Comparison of ENCODE assay signal across 26 cellular contexts in the genomic region with DNA sequence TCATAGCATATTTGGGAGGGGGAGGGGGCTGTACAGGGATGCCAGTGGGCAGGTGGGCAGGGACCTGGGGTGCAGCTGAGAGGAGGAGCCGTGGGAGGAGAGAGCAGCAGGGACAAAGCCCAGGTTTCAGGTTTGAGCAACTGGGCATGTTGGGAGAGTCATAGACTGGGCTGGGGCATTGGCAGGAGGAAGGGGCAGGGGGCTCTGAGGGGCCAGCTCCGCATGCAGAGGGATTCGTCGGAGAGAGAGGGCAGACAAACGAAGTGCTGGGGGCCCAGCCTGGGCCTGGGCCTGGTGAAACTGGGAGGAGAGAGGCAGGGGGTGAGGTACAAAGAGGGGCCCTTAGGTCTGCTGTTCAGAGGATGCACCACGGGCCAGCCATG. TPM values are rescaled to one million over a fixed set of nuclear protein-coding genes. Genes with fewer than 3 reads are reported as not detected.
"Had no signal": no experiment of that assay in that cellular context is flagged by ENCODE, and none has a peak within 500 bp of the region (broad histone marks: within the 10 kb centered on the region; RNA-seq: fewer than 3 reads in every experiment).

No MANE protein-coding gene starts in this region.

- H3K36me3 ChIP-seq: adrenal gland, breast epithelium, esophagus squamous epithelium, gastroesophageal sphincter, heart left ventricle, suprapubic skin, transverse colon had no signal

- H3K4me1 Mint-ChIP-seq: activated CD4-positive, alpha-beta T cell treated with anti-CD3 and anti-CD28 coated beads, Interleukin-2, amount 10 ng/mL, durations not matched to agents 24 days and 14 days; activated CD8-positive, alpha-beta memory T cell treated with anti-CD3 and anti-CD28 coated beads, Interleukin-2, amount 10 ng/mL, durations not matched to agents 7 days and 5 days; nephron; stimulated activated naive CD8-positive, alpha-beta T cell treated with anti-CD3 and anti-CD28 coated beads, Interleukin-15, amount 100 ng/mL, for 72 hours had no signal

- H3K27ac Mint-ChIP-seq: activated CD4-positive, alpha-beta T cell treated with anti-CD3 and anti-CD28 coated beads, Interleukin-2, amount 10 ng/mL, durations not matched to agents 24 days and 14 days; activated CD8-positive, alpha-beta memory T cell treated with anti-CD3 and anti-CD28 coated beads, Interleukin-2, amount 10 ng/mL, durations not matched to agents 7 days and 5 days; activated CD8-positive, alpha-beta T cell treated with anti-CD3 and anti-CD28 coated beads for 36 hours; activated naive CD8-positive, alpha-beta T cell; activated T-helper 1 cell treated with anti-CD3 and anti-CD28 coated beads, Interleukin-12 subunit alpha, Interleukin-12 subunit beta, Interleukin-2, Interleukin-4 antibody, amounts not matched to agents 30 ng/mL and 10 ng/mL and 1 ng/mL, durations not matched to agents 14 hours and 24 hours and 36 hours; endodermal cell; nephron; stimulated activated naive CD8-positive, alpha-beta T cell treated with anti-CD3 and anti-CD28 coated beads, Interleukin-15, amount 100 ng/mL, for 72 hours had no signal

- DNase-seq: activated CD4-positive, alpha-beta T cell treated with anti-CD3 and anti-CD28 coated beads, Interleukin-2, amount 10 ng/mL, durations not matched to agents 24 days and 14 days; activated CD8-positive, alpha-beta memory T cell treated with anti-CD3 and anti-CD28 coated beads, Interleukin-2, amount 10 ng/mL, durations not matched to agents 7 days and 5 days; activated CD8-positive, alpha-beta T cell treated with anti-CD3 and anti-CD28 coated beads for 36 hours; activated gamma-delta T cell; activated T-cell treated with anti-CD3 and anti-CD28 coated beads for 4 hours; adrenal gland; endodermal cell; esophagus squamous epithelium; heart left ventricle; left cardiac atrium; retina; stimulated activated CD4-positive, alpha-beta T cell treated with anti-CD3 and anti-CD28 coated beads, Interleukin-4, amount 100 ng/mL, for 1 hour; stimulated activated naive CD8-positive, alpha-beta T cell treated with anti-CD3 and anti-CD28 coated beads, Interleukin-15, amount 100 ng/mL, for 72 hours; transverse colon had no signal

- H3K36me3 Mint-ChIP-seq: activated CD8-positive, alpha-beta memory T cell treated with anti-CD3 and anti-CD28 coated beads, Interleukin-2, amount 10 ng/mL, durations not matched to agents 7 days and 5 days; activated naive CD8-positive, alpha-beta T cell had no signal

- H3K4me3 ChIP-seq: adrenal gland, breast epithelium, coronary artery, esophagus squamous epithelium, gastroesophageal sphincter, heart left ventricle, suprapubic skin, transverse colon had no signal

- ATAC-seq: activated CD4-positive, CD25-positive, alpha-beta regulatory T cell treated with anti-CD3 and anti-CD28 coated beads, Interleukin-2, amount 50 U/mL, for 24 hours; activated CD8-positive, alpha-beta memory T cell treated with anti-CD3 and anti-CD28 coated beads, Interleukin-2, amount 10 ng/mL, durations not matched to agents 7 days and 5 days; activated CD8-positive, alpha-beta T cell treated with anti-CD3 and anti-CD28 coated beads for 36 hours; gastroesophageal sphincter; heart left ventricle; left cardiac atrium; stimulated activated naive CD8-positive, alpha-beta T cell treated with anti-CD3 and anti-CD28 coated beads, Interleukin-15, amount 100 ng/mL, for 72 hours had no signal

- H3K4me1 ChIP-seq: adrenal gland, breast epithelium, esophagus squamous epithelium, gastroesophageal sphincter, heart left ventricle, suprapubic skin had no signal

- H3K27me3 Mint-ChIP-seq: stimulated activated naive CD8-positive, alpha-beta T cell treated with anti-CD3 and anti-CD28 coated beads, Interleukin-15, amount 100 ng/mL, for 72 hours had no signal

- H3K9me3 Mint-ChIP-seq: activated CD4-positive, alpha-beta T cell treated with anti-CD3 and anti-CD28 coated beads, Interleukin-2, amount 10 ng/mL, durations not matched to agents 24 days and 14 days; activated CD8-positive, alpha-beta T cell treated with anti-CD3 and anti-CD28 coated beads for 36 hours; activated T-helper 1 cell treated with anti-CD3 and anti-CD28 coated beads, Interleukin-12 subunit alpha, Interleukin-12 subunit beta, Interleukin-2, Interleukin-4 antibody, amounts not matched to agents 30 ng/mL and 10 ng/mL and 1 ng/mL, durations not matched to agents 14 hours and 24 hours and 36 hours; endodermal cell; nephron; stimulated activated naive CD8-positive, alpha-beta T cell treated with anti-CD3 and anti-CD28 coated beads, Interleukin-15, amount 100 ng/mL, for 72 hours had no signal

- H3K9me3 ChIP-seq: adrenal gland, breast epithelium, esophagus squamous epithelium, gastroesophageal sphincter, heart left ventricle, suprapubic skin, transverse colon had no signal

- FAIRE-seq: astrocyte, urothelium cell line had no signal

- H3K27me3 ChIP-seq: adrenal gland, breast epithelium, esophagus squamous epithelium, gastroesophageal sphincter, suprapubic skin, transverse colon had no signal

- H3K27ac ChIP-seq: adrenal gland, breast epithelium, coronary artery, esophagus squamous epithelium, gastroesophageal sphincter, suprapubic skin had no signal

- H3K4me3 Mint-ChIP-seq: activated CD4-positive, alpha-beta T cell treated with anti-CD3 and anti-CD28 coated beads, Interleukin-2, amount 10 ng/mL, durations not matched to agents 24 days and 14 days; activated CD8-positive, alpha-beta memory T cell treated with anti-CD3 and anti-CD28 coated beads, Interleukin-2, amount 10 ng/mL, durations not matched to agents 7 days and 5 days; activated CD8-positive, alpha-beta T cell treated with anti-CD3 and anti-CD28 coated beads for 36 hours; activated naive CD8-positive, alpha-beta T cell; activated T-helper 1 cell treated with anti-CD3 and anti-CD28 coated beads, Interleukin-12 subunit alpha, Interleukin-12 subunit beta, Interleukin-2, Interleukin-4 antibody, amounts not matched to agents 30 ng/mL and 10 ng/mL and 1 ng/mL, durations not matched to agents 14 hours and 24 hours and 36 hours; endodermal cell; nephron; stimulated activated naive CD8-positive, alpha-beta T cell treated with anti-CD3 and anti-CD28 coated beads, Interleukin-15, amount 100 ng/mL, for 72 hours had no signal

RNA-seq across cellular contexts. Expression of a gene that starts 25.2 kb away (rescaled TPM):
- total RNA-seq: activated CD4-positive, alpha-beta T cell treated with anti-CD3 and anti-CD28 coated beads, Interleukin-2, amount 10 ng/mL, durations not matched to agents 24 days and 14 days; activated CD8-positive, alpha-beta T cell treated with anti-CD3 and anti-CD28 coated beads for 36 hours; activated T-helper 1 cell treated with anti-CD3 and anti-CD28 coated beads, Interleukin-12 subunit alpha, Interleukin-12 subunit beta, Interleukin-2, Interleukin-4 antibody, amounts not matched to agents 30 ng/mL and 10 ng/mL and 1 ng/mL, durations not matched to agents 14 hours and 24 hours and 36 hours; left cardiac atrium; T-helper 2 cell treated with Interferon-gamma antibody and Interleukin-4, amounts not matched to agents 100 ng/mL and 5 ng/mL, for 36 hours had no signal
- polyA plus RNA-seq: heart left ventricle, liver had no signal
